Comparison of ENCODE assay signal across 21 cellular contexts in the genomic region with DNA sequence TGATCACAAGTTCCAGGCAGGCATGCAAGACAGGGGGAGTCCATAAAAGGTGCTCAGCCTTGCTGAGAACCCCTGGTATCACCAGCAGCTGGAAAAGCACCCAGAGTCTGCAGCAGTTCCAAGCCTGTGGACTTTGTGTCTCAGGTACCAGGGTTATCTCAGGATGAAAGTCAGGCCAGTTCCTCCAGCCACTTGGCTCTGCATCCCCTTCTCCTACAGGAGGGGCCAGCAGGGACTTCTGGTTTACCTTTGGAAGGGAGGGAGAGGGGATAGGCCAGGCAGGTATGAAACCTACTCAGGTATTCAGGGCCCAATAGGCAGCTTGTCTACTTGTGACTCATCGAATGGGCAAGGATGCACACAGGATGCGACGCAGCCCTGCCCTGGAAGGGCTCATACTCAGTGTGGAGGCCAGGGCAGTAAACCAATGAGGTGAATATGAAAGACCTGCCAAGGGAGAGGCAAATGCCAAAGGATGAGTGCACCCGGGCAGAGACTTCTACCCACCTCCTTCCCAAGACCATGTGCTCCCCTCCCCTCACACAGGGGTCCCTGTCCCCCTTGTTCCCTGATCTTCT.
"Had no signal": no experiment of that assay in that cellular context is flagged by ENCODE, and none has a peak within 500 bp of the region (broad histone marks: within the 10 kb centered on the region; RNA-seq: fewer than 3 reads in every experiment).

No MANE protein-coding gene starts in this region.

- DNase-seq: activated CD4-positive, alpha-beta memory T cell treated with anti-CD3 and anti-CD28 coated beads for 36 hours; activated CD4-positive, alpha-beta T cell treated with anti-CD3 and anti-CD28 coated beads for 36 hours; activated naive CD4-positive, alpha-beta T cell treated with Interleukin-2 at 50 U/mL for 16 hours; activated naive CD8-positive, alpha-beta T cell treated with anti-CD3 and anti-CD28 coated beads, Interleukin-2, amount 10 ng/mL, durations not matched to agents 7 days and 5 days; activated T-cell treated with anti-CD3 and anti-CD28 coated beads for 4 hours; amygdala; caudate nucleus; erythroblast; heart left ventricle; left ventricle myocardium superior; mesendoderm; naive thymus-derived CD4-positive, alpha-beta T cell; stimulated activated CD8-positive, alpha-beta memory T cell treated with anti-CD3 and anti-CD28 coated beads, Interleukin-4, amount 100 ng/mL, for 48 hours; stimulated activated naive CD4-positive, alpha-beta T cell treated with Interleukin-2 at 50 U/mL for 16 hours; T-cell; uterus had no signal

- H3K36me3 ChIP-seq: gastroesophageal sphincter, heart left ventricle, tibial nerve, uterus had no signal

- H3K9me3 ChIP-seq: gastroesophageal sphincter, heart left ventricle, tibial nerve, uterus had no signal

- H3K27ac ChIP-seq: gastroesophageal sphincter, heart left ventricle, parathyroid adenoma, tibial nerve, uterus had no signal

- H3K4me1 ChIP-seq: uterus had no signal

- ATAC-seq: gastroesophageal sphincter; heart left ventricle; left ventricle myocardium superior; naive thymus-derived CD4-positive, alpha-beta T cell; T-cell; WTC11 had no signal

- H2AFZ ChIP-seq: parathyroid adenoma had no signal

- FAIRE-seq: colon had no signal

- H3K79me2 ChIP-seq: parathyroid adenoma had no signal

- H3K9ac ChIP-seq: parathyroid adenoma had no signal

- H3K27me3 ChIP-seq: gastroesophageal sphincter, heart left ventricle, tibial nerve, uterus had no signal

- H3K4me3 ChIP-seq: gastroesophageal sphincter, heart left ventricle, tibial nerve, uterus had no signal
